ENCODE assay signal across 8 cellular contexts in genomic region chr2:26795135-26795534, GRCh38. TPM values are rescaled to one million over a fixed set of nuclear protein-coding genes. Genes with fewer than 3 reads are reported as not detected.
"Had no signal": no experiment of that assay in that cellular context is flagged by ENCODE, and none has a peak within 500 bp of the region (broad histone marks: within the 10 kb centered on the region; RNA-seq: fewer than 3 reads in every experiment).

No MANE protein-coding gene starts in this region.

RNA-seq across cellular contexts. Expression of gene DPYSL5, which starts 52.8 kb away (rescaled TPM):
- total RNA-seq: OCI-LY7, PC-3, PC-9, Right ventricle myocardium inferior, Right ventricle myocardium superior, RPMI7951, SJSA1, SK-MEL-5 had no signal
